ENCODE assay signal across 8 cellular contexts in the genomic region with DNA sequence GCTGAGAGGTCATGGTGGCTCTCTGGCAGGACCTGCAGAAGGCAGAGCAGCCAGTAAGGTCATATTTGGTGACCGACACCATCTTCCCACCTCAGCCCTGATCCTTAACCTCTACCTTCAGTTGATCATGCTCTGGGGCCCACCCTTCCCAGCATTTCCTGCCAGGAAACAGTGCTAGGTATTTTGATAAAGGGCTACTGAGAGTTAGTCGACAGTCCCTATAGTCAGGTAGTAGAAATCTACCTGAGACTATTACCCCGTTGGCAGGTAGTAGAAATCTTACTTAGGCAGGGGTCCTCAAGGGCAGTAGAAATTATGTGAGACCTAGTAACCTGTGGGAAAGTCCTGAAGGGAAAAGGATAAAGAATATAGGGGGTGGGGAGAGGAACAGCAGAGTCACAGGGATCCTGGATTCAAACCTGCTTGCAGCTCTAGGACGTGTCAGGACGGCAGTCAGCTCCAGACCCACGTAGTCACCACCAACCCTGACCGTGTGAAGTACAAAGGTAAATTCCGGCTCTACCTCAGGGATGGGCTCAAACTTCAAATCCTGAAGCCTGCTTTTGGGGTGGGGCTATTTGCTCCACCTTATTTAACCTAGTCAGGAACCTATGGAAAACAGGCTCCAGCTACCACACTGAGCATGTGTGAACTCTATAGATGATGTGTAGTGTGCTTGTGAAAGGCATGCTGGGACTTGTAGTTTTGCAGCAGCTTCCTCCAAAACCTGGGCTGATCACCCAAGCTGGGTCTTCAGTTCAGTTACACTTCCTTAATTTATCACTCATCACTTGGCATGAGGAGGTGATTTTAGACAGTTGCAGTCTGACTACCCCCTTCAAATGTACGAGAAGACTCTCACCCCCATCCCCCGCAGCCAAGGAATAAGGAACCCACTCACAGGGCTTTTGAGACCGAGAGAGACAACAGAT. TPM values are rescaled to one million over a fixed set of nuclear protein-coding genes. Genes with fewer than 3 reads are reported as not detected.
DNase-seq lines count a peak whose midpoint lies in the region; ATAC-seq, FAIRE-seq and TF ChIP-seq lines count a peak whose summit lies in the region.

Gene DQX1, minus strand, starts transcription at position 515 of the 932 bp plus-strand sequence. Its CDS starts 502 bp downstream, at position 13.

- TF ChIP-seq CTCF in 22Rv1 (IDR thresholded peaks at IDR 0.05): no peak
- TF ChIP-seq CTCF in suprapubic skin (IDR thresholded peaks at IDR 0.05): no peak

- H3K4me3 ChIP-seq in duodenal mucosa (ENCODE audit: low read depth in 1 of 2, low read length in 2 of 2) (peak within 1 kb of the TSS; percentile 66 to 68), suprapubic skin (no peak within 1 kb of the TSS)

- H3K9ac ChIP-seq in duodenal mucosa (ENCODE audit: low read depth in 1 of 2, low read length in 2 of 2): peak within 1 kb of the TSS; percentile 63 to 77

- TF ChIP-seq POLR2A in suprapubic skin (IDR thresholded peaks at IDR 0.05): no peak

- peak; percentile 35 for DNase-seq in GDM1 (lab: John Stamatoyannopoulos, UW)
- DNase-seq in NCI-H82 (lab: John Stamatoyannopoulos, UW): peak; percentile 75
- no peak for DNase-seq in substantia nigra (lab: John Stamatoyannopoulos, UW)
- DNase-seq in suprapubic skin (ENCODE audit: low spot score in 2 of 2): no peak
- no peak for DNase-seq in urothelium cell line (ENCODE audit: low spot score)

- no peaks in the 10 kb centered on the region for H3K27me3 ChIP-seq in duodenal mucosa (ENCODE audit: control insufficient read depth in 1 of 2, insufficient read depth in 2 of 2, low read length in 2 of 2)
- peaks cover under 1% of the 10 kb centered on the region for H3K27me3 ChIP-seq in suprapubic skin

- ATAC-seq in HG03045 (IDR thresholded peaks at IDR 0.05; ENCODE audit: unreplicated experiment): no peak

- peaks cover 21 to 35% of the 10 kb centered on the region in 2 donors for H3K36me3 ChIP-seq in duodenal mucosa (ENCODE audit: control insufficient read depth in 1 of 2, insufficient read depth in 2 of 2, low read length in 2 of 2)
- peaks cover 29% of the 10 kb centered on the region for H3K36me3 ChIP-seq in suprapubic skin

- no peak for TF ChIP-seq EP300 in suprapubic skin (IDR thresholded peaks at IDR 0.05)

- H3K27ac ChIP-seq in 22Rv1: peak within 1 kb of the TSS; percentile 34
- peak within 1 kb of the TSS; percentile 27 for H3K27ac ChIP-seq in duodenal mucosa (ENCODE audit: low read depth, low read length)
- no peak within 1 kb of the TSS for H3K27ac ChIP-seq in substantia nigra (ENCODE audit: low read depth, low read length, poor library complexity, severe bottlenecking)
- no peak within 1 kb of the TSS for H3K27ac ChIP-seq in suprapubic skin

- WGBS in suprapubic skin: 68% methylated on average over 9 of the region's 11 CpGs

- H3K4me1 ChIP-seq in duodenal mucosa (ENCODE audit: control insufficient read depth in 1 of 2, insufficient read depth in 2 of 2, low read length in 2 of 2) (peaks cover 28 to 30% of the 10 kb centered on the region in 2 donors), suprapubic skin (peaks cover 28% of the 10 kb centered on the region)

- H3K9me3 ChIP-seq in duodenal mucosa (ENCODE audit: control insufficient read depth in 1 of 2, low read length in 2 of 2) (no peaks in the 10 kb centered on the region), suprapubic skin (no peaks in the 10 kb centered on the region)

- FAIRE-seq in urothelium cell line (lab: Jason Lieb, UNC): no peak

RNA-seq across cellular contexts. Expression of gene DQX1, which starts in this region (rescaled TPM):
- total RNA-seq in suprapubic skin: 10 to 100 TPM in 1 of 4 donors, 1 to 10 TPM in 3; 2.7 to 12.8 (median 6.4) TPM

Comparison
In these comparisons a context has a peak if more than half of its experiments do, and no peak if none do; other contexts are left out.
1. H3K27ac ChIP-seq: peak in 22Rv1 (single experiment) and duodenal mucosa (single experiment); none in substantia nigra (single experiment) and suprapubic skin (single experiment).
2. DNase-seq: peak in GDM1 (single experiment) and NCI-H82 (single experiment); none in substantia nigra (0 of 49), suprapubic skin (0 of 2) and urothelium cell line (single experiment).